In genomic region chr22:37985751-37986281, GRCh38 we compare ENCODE assay signal across 26 cellular contexts. TPM values are rescaled to one million over a fixed set of nuclear protein-coding genes. Genes with fewer than 3 reads are reported as not detected.
DNase-seq lines count a peak whose midpoint lies in the region; ATAC-seq and TF ChIP-seq lines count a peak whose summit lies in the region.
"Had no signal": no experiment of that assay in that cellular context is flagged by ENCODE, and none has a peak within 500 bp of the region (broad histone marks: within the 10 kb centered on the region; RNA-seq: fewer than 3 reads in every experiment).

No MANE protein-coding gene starts in this region.

- in situ Hi-C loops in GM23248 (cut with MboI): no loop called here

- no peak for ATAC-seq in HG03571 (IDR thresholded peaks at IDR 0.05; ENCODE audit: unreplicated experiment)
- ATAC-seq: activated T-cell treated with anti-CD3 and anti-CD28 coated beads, Interleukin-2, amount 50 U/mL, for 72 hours; esophagus mucosa; naive thymus-derived CD4-positive, alpha-beta T cell had no signal

- H3K27ac ChIP-seq in dorsolateral prefrontal cortex: peak overlapping the region in 58 of 59 donors; percentile 84 to 100 (median 93)
- peak overlapping the region; percentile 99 for H3K27ac ChIP-seq in substantia nigra (ENCODE audit: low read depth, low read length, poor library complexity, severe bottlenecking)
- H3K27ac ChIP-seq in GM23248: no peak overlapping the region
- H3K27ac ChIP-seq: ascending aorta, parathyroid adenoma, thoracic aorta had no signal

- no peaks in the 10 kb centered on the region for H3K79me2 ChIP-seq in Loucy (ENCODE audit: insufficient read depth, low read length)
- H3K79me2 ChIP-seq in GM23248 (ENCODE audit: insufficient read depth): no peaks in the 10 kb centered on the region
- H3K79me2 ChIP-seq: parathyroid adenoma had no signal

- H3K36me3 ChIP-seq in Loucy (ENCODE audit: insufficient read depth, low read length): no peaks in the 10 kb centered on the region
- H3K36me3 ChIP-seq in GM23248 (ENCODE audit: low read depth): no peaks in the 10 kb centered on the region
- H3K36me3 ChIP-seq: thoracic aorta had no signal

- H2AFZ ChIP-seq in Loucy (ENCODE audit: low read length) (no peak overlapping the region), GM23248 (no peak overlapping the region)
- H2AFZ ChIP-seq: parathyroid adenoma had no signal

- peak in 9 of 10 donors; percentile 70 to 90 (median 81) for DNase-seq in dorsolateral prefrontal cortex
- DNase-seq in medulla oblongata (ENCODE audit: extremely low spot score): peak; percentile 91
- peak in 45 of 49 donors; percentile 40 to 90 (median 74) for DNase-seq in substantia nigra (lab: John Stamatoyannopoulos, UW)
- DNase-seq in NCI-H2227 treated with DMSO at 0.1 percent for 48 hours (lab: John Stamatoyannopoulos, UW): no peak
- no peak for DNase-seq in NCI-H2029 treated with DMSO at 0.1 percent for 48 hours (lab: John Stamatoyannopoulos, UW)
- DNase-seq in GM23248: no peak
- DNase-seq: activated naive CD4-positive, alpha-beta T cell treated with anti-CD3 and anti-CD28 coated beads, Interleukin-2, amount 50 U/mL, for 16 hours; activated T-cell treated with anti-CD3 and anti-CD28 coated beads, Interleukin-2, amount 50 U/mL, for 72 hours; CD4-positive, alpha-beta memory T cell; DMS153; effector CD8-positive, alpha-beta T cell; left cardiac atrium; naive thymus-derived CD4-positive, alpha-beta T cell; NCI-H1048; NCI-H187 treated with DMSO at 0.1 percent for 48 hours; NCI-H345; Right ventricle myocardium superior had no signal

- TF ChIP-seq CTCF in Loucy (conservative IDR thresholded peaks at IDR 0.05; ENCODE audit: low read length): no peak
- TF ChIP-seq CTCF in dorsolateral prefrontal cortex (IDR thresholded peaks at IDR 0.05 in 54 of 56, conservative IDR thresholded peaks at IDR 0.05 in 2 of 56; ENCODE audit: low read depth in 1 of 56, partially characterized antibody in 56 of 56): peak in 1 of 56 donors; percentile 17

- H3K9ac ChIP-seq in Loucy (ENCODE audit: low read depth, low read length, poor library complexity, severe bottlenecking) (peak overlapping the region; percentile 56), GM23248 (no peak overlapping the region)
- H3K9ac ChIP-seq: parathyroid adenoma had no signal

- no peaks in the 10 kb centered on the region for H3K9me3 ChIP-seq in Loucy (ENCODE audit: insufficient read depth, low read depth, low read length)
- no peaks in the 10 kb centered on the region for H3K9me3 ChIP-seq in GM23248 (ENCODE audit: low read depth)
- H3K9me3 ChIP-seq: ascending aorta, thoracic aorta had no signal

- H3F3A ChIP-seq in Loucy (ENCODE audit: low read depth): no peaks in the 10 kb centered on the region
- H3F3A ChIP-seq in GM23248 (ENCODE audit: insufficient read depth): no peaks in the 10 kb centered on the region

- H3K27me3 ChIP-seq in Loucy (ENCODE audit: insufficient read depth, low read length, poor library complexity, severe bottlenecking) (no peaks in the 10 kb centered on the region), dorsolateral prefrontal cortex (no peaks in the 10 kb centered on the region), GM23248 (replicated peaks; ENCODE audit: insufficient read depth) (no peaks in the 10 kb centered on the region)
- H3K27me3 ChIP-seq: ascending aorta had no signal

- H3K4me3 ChIP-seq in Loucy (ENCODE audit: low read length, poor library complexity, severe bottlenecking) (no peak overlapping the region), dorsolateral prefrontal cortex (peak overlapping the region; percentile 13 to 86 (median 58)), GM23248 (no peak overlapping the region)
- H3K4me3 ChIP-seq: ascending aorta, thoracic aorta had no signal

- intact Hi-C loops in dorsolateral prefrontal cortex (cut with DNase I): loop anchor here (1.0 to 5.0 kb wide), 3 partner anchors 30 to 49 kb away; no protein-coding TSS in a partner anchor

- H3K9me2 ChIP-seq in Loucy (replicated peaks; ENCODE audit: low read depth, low read length) (no peaks in the 10 kb centered on the region), GM23248 (ENCODE audit: insufficient read depth) (no peaks in the 10 kb centered on the region)

- 92 to 95% methylated on average over 17 to 27 of the region's 27 CpGs for WGBS in GM23248 (ENCODE audit: low coverage in 1 of 2, low lambda C conversion rate in 2 of 2, missing lambda C conversion rate in 2 of 2), 2 experiments

- peaks cover 17% of the 10 kb centered on the region for H3K4me1 ChIP-seq in Loucy (ENCODE audit: insufficient read depth, low read length, poor library complexity, severe bottlenecking)
- H3K4me1 ChIP-seq in GM23248 (ENCODE audit: insufficient read depth): no peaks in the 10 kb centered on the region
- H3K4me1 ChIP-seq: ascending aorta, parathyroid adenoma had no signal

- no peak overlapping the region for H3K4me2 ChIP-seq in Loucy (ENCODE audit: low read depth, low read length, poor library complexity, severe bottlenecking)
- H3K4me2 ChIP-seq in GM23248 (ENCODE audit: unreplicated experiment): no peak overlapping the region

- no peaks in the 10 kb centered on the region for H4K20me1 ChIP-seq in Loucy (ENCODE audit: insufficient read depth, low read length, poor library complexity, severe bottlenecking)
- H4K20me1 ChIP-seq in GM23248 (ENCODE audit: insufficient read depth): no peaks in the 10 kb centered on the region

RNA-seq across cellular contexts. Expression of gene SOX10, which starts 1.5 kb away (rescaled TPM):
- 100 to 1,000 TPM in 35 of 120 experiments, 10 to 100 TPM in 85; 19.6 to 299 (median 76.3) TPM for total RNA-seq in dorsolateral prefrontal cortex
- not detected in 2 replicates for total RNA-seq in GM23248 (2014; rRNA removed; shearing (Covaris generic))
- polyA plus RNA-seq in GM23248 (2016; fragmentation: Nextera tagmentation; extraction: Ambion mirVana): not detected in 2 replicates
- total RNA-seq: activated CD8-positive, alpha-beta memory T cell treated with anti-CD3 and anti-CD28 coated beads for 36 hours; activated T-cell treated with anti-CD3 and anti-CD28 coated beads, Interleukin-2, amount 50 U/mL, for 72 hours; CD4-positive, alpha-beta memory T cell; LHCN-M2; mesenteric fat pad; naive thymus-derived CD4-positive, alpha-beta T cell had no signal
- polyA plus RNA-seq: CD4-positive, alpha-beta memory T cell; naive thymus-derived CD4-positive, alpha-beta T cell had no signal

RNA-seq across cellular contexts. Expression of gene POLR2F, which starts 32.3 kb away (rescaled TPM):
- total RNA-seq in dorsolateral prefrontal cortex: 100 to 1,000 TPM in 66 of 120 experiments, 10 to 100 TPM in 54; 64.4 to 251 (median 103) TPM
- total RNA-seq in GM23248 (2014; rRNA removed; shearing (Covaris generic)): 15.6 and 71.4 TPM in 2 replicates
- 146 and 148 TPM in 2 replicates for polyA plus RNA-seq in GM23248 (2016; fragmentation: Nextera tagmentation; extraction: Ambion mirVana)

RNA-seq across cellular contexts. Expression of gene C22orf23, which starts 32.4 kb away (rescaled TPM):
- 1 to 10 TPM in 69 of 120 experiments, under 1 TPM in 46, not detected in 5; 0.25 to 2.9 (median 1.1) TPM for total RNA-seq in dorsolateral prefrontal cortex
- 0.22 TPM in 1 of 2 replicates, not detected in the other for total RNA-seq in GM23248 (2014; rRNA removed; shearing (Covaris generic))
- polyA plus RNA-seq in GM23248 (2016; fragmentation: Nextera tagmentation; extraction: Ambion mirVana): 0.82 and 1.1 TPM in 2 replicates
- total RNA-seq: ascending aorta; CD4-positive, alpha-beta memory T cell; esophagus mucosa; mesenteric fat pad; thoracic aorta had no signal
- polyA plus RNA-seq: CD4-positive, alpha-beta memory T cell; naive thymus-derived CD4-positive, alpha-beta T cell had no signal

Comparison
In these comparisons a context has a peak if more than half of its experiments do, and no peak if none do; other contexts are left out.
1. H3K4me3 ChIP-seq: peak in dorsolateral prefrontal cortex (59 of 59); none in Loucy (single experiment) and GM23248 (single experiment).
2. DNase-seq: peak in dorsolateral prefrontal cortex (9 of 10), medulla oblongata (single experiment) and substantia nigra (45 of 49); none in NCI-H2227 treated with DMSO at 0.1 percent for 48 hours (single experiment), NCI-H2029 treated with DMSO at 0.1 percent for 48 hours (single experiment) and GM23248 (single experiment).
3. RNA of gene SOX10, which starts 1.5 kb away (total RNA-seq): 19.6 to 299 TPM in dorsolateral prefrontal cortex; not detected in GM23248; every median in the first group is over 10 times any median in the second.